ENCODE assay signal across 8 cellular contexts in the genomic region with DNA sequence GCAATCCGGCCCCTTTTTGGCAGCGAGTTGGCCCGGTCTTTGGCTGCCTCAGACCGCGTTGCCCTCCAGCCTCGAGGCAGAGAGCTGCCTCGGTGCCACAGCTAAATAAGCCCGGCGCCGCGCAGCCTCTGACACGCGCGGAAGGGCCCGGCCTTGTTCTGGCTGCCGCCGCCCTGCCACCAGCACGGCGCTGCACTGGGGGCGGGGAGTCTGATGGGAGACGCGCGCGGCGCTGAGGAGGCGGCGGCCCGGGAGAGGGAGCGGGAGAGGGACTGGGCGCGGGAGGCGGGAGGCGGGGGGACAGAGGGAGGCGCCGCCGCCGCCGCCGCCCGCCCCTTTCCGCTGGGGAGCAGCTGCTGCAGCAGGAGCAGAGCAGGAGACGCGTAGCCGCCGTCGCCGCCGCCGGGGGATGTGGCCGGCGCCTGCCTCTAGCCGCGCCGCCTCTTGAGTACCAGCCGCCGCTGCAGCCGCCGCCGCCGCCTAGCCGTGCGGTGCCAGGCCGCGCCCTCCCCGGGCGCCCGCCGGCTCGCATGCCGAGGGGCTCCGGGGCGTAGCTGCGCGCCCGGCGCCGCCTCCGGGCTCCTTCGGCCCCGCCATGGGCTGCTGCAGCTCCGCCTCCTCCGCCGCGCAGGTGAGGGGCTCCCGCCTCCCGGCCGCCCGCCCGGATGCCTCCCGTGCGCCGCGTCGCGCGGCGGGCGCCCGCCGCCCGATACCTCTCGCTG. TPM values are rescaled to one million over a fixed set of nuclear protein-coding genes. Genes with fewer than 3 reads are reported as not detected.
DNase-seq lines count a peak whose midpoint lies in the region; ATAC-seq and TF ChIP-seq lines count a peak whose summit lies in the region.

SLC44A1 (plus strand) TSS at position 378 of the 722 bp plus-strand sequence; CDS start at position 596, 218 bp downstream.

- H2AK9ac ChIP-seq in IMR-90 (replicated peaks; ENCODE audit: low read depth, low read length, poor library complexity), result peak within 1 kb of the TSS; percentile 77

- peak within 1 kb of the TSS; percentile 71 for H3K4ac ChIP-seq in IMR-90 (ENCODE audit: low read depth, low read length)

- 0 out of 2 replicates have a peak within 1 kb of the TSS, but pooled peaks have one; percentile 7 for H3K56ac ChIP-seq in IMR-90 (ENCODE audit: extremely low read depth, insufficient read depth, low read length)

- POLR2A ChIA-PET in IMR-90 (lab: Charles Lee; ENCODE audit: unreplicated experiment), result interaction anchor here (0.6 kb wide), 2 partner anchors 9 to 17 kb away, joined by 3 read pairs; no protein-coding TSS in a partner anchor
- POLR2A ChIA-PET in OCI-LY7 (lab: Charles Lee), result interaction anchor here (0.6 to 3.9 kb wide), 10 partner anchors 12 to 466 kb away, joined by 3 to 32 read pairs (median 4); no protein-coding TSS in a partner anchor

- TF ChIP-seq CTCF in IMR-90 (conservative IDR thresholded peaks at IDR 0.05; ENCODE audit: low read depth, low read length) (no peak), OCI-LY7 (conservative IDR thresholded peaks at IDR 0.05; ENCODE audit: low read length) (no peak), epithelial cell of proximal tubule (conservative IDR thresholded peaks at IDR 0.05; ENCODE audit: low read depth, low read length) (no peak)

- intact Hi-C loops in IMR-90 (cut with micrococcal nuclease) (loop anchor here (1.0 to 10.0 kb wide), 7 partner anchors 86 to 480 kb away; partner anchors contain the start of gene NIPSNAP3B), OCI-LY7 (cut with micrococcal nuclease; ENCODE audit: unreplicated experiment) (loop anchor here (2.0 to 10.0 kb wide), 4 partner anchors 110 to 470 kb away; no protein-coding TSS in a partner anchor)

- no peaks in the 10 kb centered on the region; the same call in 1 of the 2 replicates for H3K4me1 ChIP-seq in IMR-90 (ENCODE audit: control insufficient read depth, insufficient read depth, low read length)
- peaks cover 44% of the 10 kb centered on the region for H3K4me1 ChIP-seq in OCI-LY7 (ENCODE audit: insufficient read depth, low read length, poor library complexity, severe bottlenecking)
- H3K4me1 ChIP-seq in mucosa of rectum (ENCODE audit: control insufficient read depth in 2 of 2, insufficient read depth in 2 of 2, low read length in 2 of 2), result peaks cover 18% of the 10 kb centered on the region in 2 donors

- H3K79me2 ChIP-seq in OCI-LY7 (ENCODE audit: insufficient read depth, low read depth, low read length), result peaks cover 45% of the 10 kb centered on the region

- peak within 1 kb of the TSS; percentile 95 for H3K4me2 ChIP-seq in IMR-90 (ENCODE audit: low read depth, low read length)
- H3K4me2 ChIP-seq in OCI-LY7 (ENCODE audit: low read length), result peak within 1 kb of the TSS; percentile 81

- no peaks in the 10 kb centered on the region for H3K9me2 ChIP-seq in OCI-LY7 (ENCODE audit: insufficient read depth, low read length)

- H3K18ac ChIP-seq in IMR-90 (ENCODE audit: low read depth, low read length), result peak within 1 kb of the TSS; percentile 63

- TF ChIP-seq POLR2A in IMR-90 (IDR thresholded peaks at IDR 0.05; ENCODE audit: low read depth, low read length), result no peak

- DNase-seq in DMS114 treated with DMSO at 0.1 percent for 48 hours (lab: John Stamatoyannopoulos, UW; ENCODE audit: unreplicated experiment) (peak; percentile 72), IMR-90 (peak; percentile 92), OCI-LY7 (ENCODE audit: low spot score) (peak; percentile 94), epithelial cell of proximal tubule (ENCODE audit: low read depth) (no peak)
- peak; percentile 94 for DNase-seq in activated T-cell treated with anti-CD3 and anti-CD28 coated beads, Interleukin-2, amount 50 U/mL, for 1 hour
- DNase-seq in stimulated activated CD8-positive, alpha-beta memory T cell treated with anti-CD3 and anti-CD28 coated beads, Interleukin-4, amount 100 ng/mL, for 4 hours (ENCODE audit: low read depth in 2 of 2, low spot score in 1 of 2), result peak; percentile 78 to 82

- BruUV-seq in IMR-90 (replicated peaks; lab: Mats Ljungman, UMichigan) (no TSS peak), OCI-LY7 (replicated peaks; lab: Mats Ljungman, UMichigan) (no TSS peak)

- no peak within 1 kb of the TSS for H2AK5ac ChIP-seq in IMR-90 (ENCODE audit: low read depth, low read length)

- H3K23ac ChIP-seq in IMR-90 (ENCODE audit: low read depth, low read length), result peak within 1 kb of the TSS; percentile 67

- ATAC-seq in GM21529 (IDR thresholded peaks at IDR 0.05; ENCODE audit: unreplicated experiment) (peak; percentile 86), IMR-90 (ENCODE audit: low read depth) (peak; percentile 98)

- H3K9me1 ChIP-seq in IMR-90 (ENCODE audit: insufficient read depth, low read length), result no peaks in the 10 kb centered on the region

- H3K36me3 ChIP-seq in IMR-90 (ENCODE audit: control insufficient read depth, insufficient read depth, low read length) (no peaks in the 10 kb centered on the region), OCI-LY7 (ENCODE audit: insufficient read depth, low read length) (no peaks in the 10 kb centered on the region), mucosa of rectum (ENCODE audit: control insufficient read depth in 2 of 2, insufficient read depth in 2 of 2, low read length in 2 of 2) (no peaks in the 10 kb centered on the region)

- H4K20me1 ChIP-seq in IMR-90 (ENCODE audit: insufficient read depth, low read length) (no peaks in the 10 kb centered on the region), OCI-LY7 (ENCODE audit: insufficient read depth, low read length) (0 out of 2 replicates have a peak, but pooled peaks cover 11% of the 10 kb centered on the region)

- 0% methylated on average over 22 of the region's 102 CpGs; no CpG with 5 or more reads in 1 of the 2 experiments for WGBS in IMR-90 (ENCODE audit: extremely low coverage in 2 of 2, insufficient read length in 1 of 2), 2 experiments

- H3K27me3 ChIP-seq in IMR-90 (ENCODE audit: control insufficient read depth, insufficient read depth, low read length), result no peaks in the 10 kb centered on the region
- no peaks in the 10 kb centered on the region for H3K27me3 ChIP-seq in mucosa of rectum (ENCODE audit: control insufficient read depth in 2 of 2, insufficient read depth in 2 of 2, low read length in 2 of 2)

- in situ Hi-C loops in IMR-90 (cut with MboI; ENCODE audit: low sequenced_read_pairs), result loop anchor here (10.0 kb wide), 1 partner anchor 170 kb away; no protein-coding TSS in a partner anchor

- H3K27ac ChIP-seq in IMR-90 (ENCODE audit: insufficient read depth, low read length) (peak within 1 kb of the TSS; percentile 24), OCI-LY7 (ENCODE audit: low read depth, low read length, poor library complexity, severe bottlenecking) (peak within 1 kb of the TSS; percentile 62), mucosa of rectum (ENCODE audit: low read depth in 2 of 2, low read length in 2 of 2) (peak within 1 kb of the TSS; percentile 92 to 96)

- H3K9ac ChIP-seq in IMR-90 (ENCODE audit: low read depth, low read length) (peak within 1 kb of the TSS; percentile 33), mucosa of rectum (ENCODE audit: low read depth in 1 of 2, low read length in 2 of 2) (peak within 1 kb of the TSS; percentile 83 to 94)

- dilution Hi-C loops in IMR-90 (cut with HindIII; ENCODE audit: low sequenced_read_pairs, unreplicated experiment), result no loop called here

- H2AFZ ChIP-seq in IMR-90 (replicated peaks; ENCODE audit: low read length, poor library complexity) (peak within 1 kb of the TSS; percentile 97), OCI-LY7 (ENCODE audit: low read length) (peak within 1 kb of the TSS; percentile 95)

- H2BK120ac ChIP-seq in IMR-90 (ENCODE audit: low read depth, low read length), result peak within 1 kb of the TSS; percentile 79

- TF ChIP-seq RAD21 in IMR-90 (IDR thresholded peaks at IDR 0.05; ENCODE audit: low read length), result peak; percentile 28; the same call in 1 of the 2 replicates

- CTCF ChIA-PET in IMR-90 (lab: Yijun Ruan, JAX) (interaction anchor here (0.7 kb wide), 1 partner anchor 80 kb away, joined by 3 read pairs; no protein-coding TSS in a partner anchor), OCI-LY7 (lab: Charles Lee; ENCODE audit: unreplicated experiment) (interaction anchor here (0.5 to 1.5 kb wide), 4 partner anchors 13 to 158 kb away, joined by 3 to 4 read pairs (median 4); no protein-coding TSS in a partner anchor)

- H3K14ac ChIP-seq in IMR-90 (replicated peaks; ENCODE audit: low read depth, low read length), result peak within 1 kb of the TSS; percentile 79

- H3K9me3 ChIP-seq in IMR-90 (ENCODE audit: control insufficient read depth, insufficient read depth, low read length), result no peaks in the 10 kb centered on the region
- H3K9me3 ChIP-seq in OCI-LY7 (ENCODE audit: low read length), result no peaks in the 10 kb centered on the region
- no peaks in the 10 kb centered on the region for H3K9me3 ChIP-seq in mucosa of rectum (ENCODE audit: control insufficient read depth in 2 of 2, low read length in 2 of 2)

- H4K8ac ChIP-seq in IMR-90 (ENCODE audit: low read depth in 2 of 2, low read length in 2 of 2), result peak within 1 kb of the TSS; percentile 72 to 97

- peak within 1 kb of the TSS; percentile 98 for H4K5ac ChIP-seq in IMR-90 (ENCODE audit: low read depth, low read length)

- H3K4me3 ChIP-seq in IMR-90 (ENCODE audit: insufficient read depth, low read depth, low read length), result peak within 1 kb of the TSS; percentile 63
- peak within 1 kb of the TSS; percentile 93 for H3K4me3 ChIP-seq in OCI-LY7 (ENCODE audit: low read depth, low read length, poor library complexity, severe bottlenecking)
- peak within 1 kb of the TSS; percentile 70 for H3K4me3 ChIP-seq in epithelial cell of proximal tubule (ENCODE audit: low read depth, low read length)
- peak within 1 kb of the TSS; percentile 88 to 91 for H3K4me3 ChIP-seq in mucosa of rectum (ENCODE audit: low read length in 2 of 2)

- peak within 1 kb of the TSS; percentile 2 for H4K91ac ChIP-seq in IMR-90 (ENCODE audit: insufficient read depth, low read depth, low read length)

- 0 out of 3 replicates have a peak within 1 kb of the TSS, but pooled peaks have one; percentile 22 for H2BK15ac ChIP-seq in IMR-90 (ENCODE audit: low read depth, low read length)

- peak within 1 kb of the TSS; percentile 35; the same call in 1 of the 2 replicates for H2BK20ac ChIP-seq in IMR-90 (ENCODE audit: low read depth, low read length)

- peaks cover 0 to 10% of the 10 kb centered on the region in 2 experiments; a peak in 2 of 4 replicates for H3K79me1 ChIP-seq in IMR-90 (ENCODE audit: low read depth in 1 of 2, low read length in 2 of 2)

- H2BK5ac ChIP-seq in IMR-90 (ENCODE audit: low read depth, low read length, poor library complexity, severe bottlenecking), result peak within 1 kb of the TSS; percentile 40

TF ChIP-seq in IMR-90, 13 proteins besides CTCF, POLR2A, EP300 and RAD21 (continues in another document):
- TF ChIP-seq MAZ (IDR thresholded peaks at IDR 0.05; ENCODE audit: borderline replicate concordance, low read depth, low read length), result peak; percentile 75; the same call in 1 of the 2 replicates
- no peak for TF ChIP-seq FOS (IDR thresholded peaks at IDR 0.05; ENCODE audit: low read depth, low read length)

RNA-seq across cellular contexts. Expression of gene SLC44A1, which starts in this region (rescaled TPM):
- total RNA-seq in IMR-90 (2012; rRNA removed), result 19.4 and 21.7 TPM in 2 replicates
- 3.9 and 5.2 TPM in 2 replicates for polyA plus RNA-seq in IMR-90 (2012; rRNA removed)
- 1.4 and 2.1 TPM in 2 replicates for polyA plus RNA-seq in IMR-90 (2012; cell fraction: cytosol; rRNA removed)
- 0.44 and 2.7 TPM in 2 replicates for polyA plus RNA-seq in IMR-90 (2012; cell fraction: nucleus; rRNA removed; ENCODE audit: low replicate concordance)
- 26.6 and 27.6 TPM in 2 replicates for total RNA-seq in OCI-LY7 (2014; rRNA removed; shearing (Covaris generic))
- 71.6 and 81.3 TPM in 2 replicates for total RNA-seq in OCI-LY7 (2022)
- 21.2 and 31.8 TPM in 2 replicates for total RNA-seq in epithelial cell of proximal tubule

Comparison
In these comparisons a context has a peak if more than half of its experiments do, and no peak if none do; other contexts are left out.
1. H3K27ac ChIP-seq: peak in every context shown above with its lines; median percentile 94 in mucosa of rectum; 62 in OCI-LY7; 24 in IMR-90.